ENCODE assay signal across 11 cellular contexts in genomic region chr9:96058218-96058617, GRCh38.
"Had no signal": no experiment of that assay in that cellular context is flagged by ENCODE, and none has a peak within 500 bp of the region (broad histone marks: within the 10 kb centered on the region; RNA-seq: fewer than 3 reads in every experiment).

No MANE protein-coding gene starts in this region.

- H2AFZ ChIP-seq: GM23248, GM23338 had no signal

- H3K4me2 ChIP-seq: GM23338 had no signal

- H3K27ac ChIP-seq: GM23248 had no signal

- ATAC-seq: GM23338, HCT116 had no signal

- H3K4me1 ChIP-seq: HAP-1 had no signal

- H3K4me3 ChIP-seq: GM23248, GM23338, HAP-1 had no signal

- H3K27ac Mint-ChIP-seq: GM23338, H9, HFFc6 had no signal

- H3K36me3 ChIP-seq: HAP-1 had no signal

- H3K9me3 ChIP-seq: HAP-1 had no signal

- DNase-seq: GM23248, GOT3, H7, H9, HCEC 1CT, HFFc6 had no signal

- H3K4me3 Mint-ChIP-seq: GM23338, H9, HFFc6 had no signal

- H3K9ac ChIP-seq: GM23248 had no signal

- H3K9me3 Mint-ChIP-seq: HFFc6 had no signal

- FAIRE-seq: H1, H54 had no signal
